21 cellular contexts compared by ENCODE assay signal in genomic region chr3:73321286-73321685, GRCh38.
"Had no signal": no experiment of that assay in that cellular context is flagged by ENCODE, and none has a peak within 500 bp of the region (broad histone marks: within the 10 kb centered on the region; RNA-seq: fewer than 3 reads in every experiment).

No MANE protein-coding gene starts in this region.

- H3K4me3 Mint-ChIP-seq: naive thymus-derived CD8-positive, alpha-beta T cell; natural killer cell treated with Interleukin-12 subunit alpha and Interleukin-12 subunit beta and Interleukin-15 and Interleukin-18, amount 100 ng/mL, for 72 hours; neural crest cell; stimulated activated effector memory CD8-positive, alpha-beta T cell treated with anti-CD3 and anti-CD28 coated beads, Interleukin-12 subunit alpha, Interleukin-12 subunit beta, amount 100 ng/mL, for 72 hours; stimulated activated naive B cell treated with anti-CD40 and anti-IgM and Interleukin-4, amounts not matched to agents 10 μg/mL and 1 μg/mL and 100 μg/mL, for 72 hours; stimulated activated naive CD8-positive, alpha-beta T cell treated with anti-CD3 and anti-CD28 coated beads, Interleukin-15, Interleukin-2, amounts not matched to agents 100 ng/mL and 50 ng/mL, for 24 hours had no signal

- ATAC-seq: naive thymus-derived CD8-positive, alpha-beta T cell; natural killer cell treated with Interleukin-12 subunit alpha and Interleukin-12 subunit beta and Interleukin-15 and Interleukin-18, amount 100 ng/mL, for 72 hours; pancreas; right cardiac atrium; right lobe of liver; stimulated activated effector memory CD8-positive, alpha-beta T cell treated with anti-CD3 and anti-CD28 coated beads, Interleukin-12 subunit alpha, Interleukin-12 subunit beta, amount 100 ng/mL, for 72 hours; stimulated activated naive B cell treated with anti-CD40 and anti-IgM and Interleukin-4, amounts not matched to agents 10 μg/mL and 1 μg/mL and 100 μg/mL, for 72 hours had no signal

- H3K27me3 Mint-ChIP-seq: natural killer cell treated with Interleukin-12 subunit alpha and Interleukin-12 subunit beta and Interleukin-15 and Interleukin-18, amount 100 ng/mL, for 72 hours; stimulated activated naive CD8-positive, alpha-beta T cell treated with anti-CD3 and anti-CD28 coated beads, Interleukin-15, Interleukin-2, amounts not matched to agents 100 ng/mL and 50 ng/mL, for 24 hours had no signal

- H3K9me3 Mint-ChIP-seq: stimulated activated naive CD8-positive, alpha-beta T cell treated with anti-CD3 and anti-CD28 coated beads, Interleukin-15, Interleukin-2, amounts not matched to agents 100 ng/mL and 50 ng/mL, for 24 hours had no signal

- H3K36me3 Mint-ChIP-seq: naive thymus-derived CD8-positive, alpha-beta T cell; natural killer cell treated with Interleukin-12 subunit alpha and Interleukin-12 subunit beta and Interleukin-15 and Interleukin-18, amount 100 ng/mL, for 72 hours; stimulated activated effector memory CD8-positive, alpha-beta T cell treated with anti-CD3 and anti-CD28 coated beads, Interleukin-12 subunit alpha, Interleukin-12 subunit beta, amount 100 ng/mL, for 72 hours; stimulated activated naive B cell treated with anti-CD40 and anti-IgM and Interleukin-4, amounts not matched to agents 10 μg/mL and 1 μg/mL and 100 μg/mL, for 72 hours had no signal

- H3K27ac Mint-ChIP-seq: natural killer cell treated with Interleukin-12 subunit alpha and Interleukin-12 subunit beta and Interleukin-15 and Interleukin-18, amount 100 ng/mL, for 72 hours; stimulated activated effector memory CD8-positive, alpha-beta T cell treated with anti-CD3 and anti-CD28 coated beads, Interleukin-12 subunit alpha, Interleukin-12 subunit beta, amount 100 ng/mL, for 72 hours; stimulated activated naive B cell treated with anti-CD40 and anti-IgM and Interleukin-4, amounts not matched to agents 10 μg/mL and 1 μg/mL and 100 μg/mL, for 72 hours; stimulated activated naive CD8-positive, alpha-beta T cell treated with anti-CD3 and anti-CD28 coated beads, Interleukin-15, Interleukin-2, amounts not matched to agents 100 ng/mL and 50 ng/mL, for 24 hours had no signal

- DNase-seq: naive thymus-derived CD8-positive, alpha-beta T cell; nucleus accumbens; pancreas; right cardiac atrium; right lobe of liver; sigmoid colon; small intestine; stimulated activated CD4-positive, alpha-beta T cell treated with anti-CD3 and anti-CD28 coated beads, Interleukin-15, amount 100 ng/mL, for 24 hours; stimulated activated CD4-positive, alpha-beta T cell treated with anti-CD3 and anti-CD28 coated beads, Interleukin-2, amount 100 ng/mL, for 24 hours; stimulated activated CD4-positive, alpha-beta T cell treated with anti-CD3 and anti-CD28 coated beads, Interleukin-2, amount 100 ng/mL, for 48 hours; stimulated activated CD4-positive, alpha-beta T cell treated with anti-CD3 and anti-CD28 coated beads, Interleukin-4, amount 100 ng/mL, for 24 hours; stimulated activated naive B cell treated with anti-CD40 and anti-IgM and Interleukin-4, amounts not matched to agents 10 μg/mL and 1 μg/mL and 100 μg/mL, for 72 hours; stimulated activated naive CD4-positive, alpha-beta T cell treated with Interleukin-2 at 50 U/mL for 16 hours; stomach; thyroid gland; trophoblast cell; upper lobe of left lung had no signal

- H3K4me1 Mint-ChIP-seq: naive thymus-derived CD8-positive, alpha-beta T cell; neural crest cell; stimulated activated effector memory CD8-positive, alpha-beta T cell treated with anti-CD3 and anti-CD28 coated beads, Interleukin-12 subunit alpha, Interleukin-12 subunit beta, amount 100 ng/mL, for 72 hours; stimulated activated naive B cell treated with anti-CD40 and anti-IgM and Interleukin-4, amounts not matched to agents 10 μg/mL and 1 μg/mL and 100 μg/mL, for 72 hours had no signal
